In genomic region chr12:32118806-32119205, GRCh38 we compare ENCODE assay signal across 20 cellular contexts. TPM values are rescaled to one million over a fixed set of nuclear protein-coding genes. Genes with fewer than 3 reads are reported as not detected.
DNase-seq lines count a peak whose midpoint lies in the region; ATAC-seq and TF ChIP-seq lines count a peak whose summit lies in the region.
"Had no signal": no experiment of that assay in that cellular context is flagged by ENCODE, and none has a peak within 500 bp of the region (broad histone marks: within the 10 kb centered on the region; RNA-seq: fewer than 3 reads in every experiment).

No MANE protein-coding gene starts in this region.

- peak overlapping the region; percentile 75 for H4K91ac ChIP-seq in mesenchymal stem cell (ENCODE audit: low read length)

- H3K14ac ChIP-seq in mesenchymal stem cell (ENCODE audit: low read length in 2 of 2): no peak overlapping the region

- no peak overlapping the region for H3K18ac ChIP-seq in mesenchymal stem cell (ENCODE audit: low read depth in 1 of 2, low read length in 2 of 2)

- peaks cover 59% of the 10 kb centered on the region for H3K4me1 ChIP-seq in GM23248 (ENCODE audit: insufficient read depth)
- peaks cover 45% of the 10 kb centered on the region for H3K4me1 ChIP-seq in HUES48 (ENCODE audit: control insufficient read depth, insufficient read depth, low read length)
- peaks cover 11% of the 10 kb centered on the region for H3K4me1 ChIP-seq in mesenchymal stem cell (ENCODE audit: control insufficient read depth, insufficient read depth, low read depth, low read length)

- peaks cover 9% of the 10 kb centered on the region for H3K79me1 ChIP-seq in mesenchymal stem cell (replicated peaks; ENCODE audit: low read length, poor library complexity, severe bottlenecking)

- H3K4ac ChIP-seq in mesenchymal stem cell (ENCODE audit: low read depth in 1 of 2, low read length in 2 of 2): no peak overlapping the region

- H2BK120ac ChIP-seq in mesenchymal stem cell (ENCODE audit: low read depth, low read length): peak overlapping the region; percentile 34

- H3K9me3 ChIP-seq in GM23248 (ENCODE audit: low read depth) (no peaks in the 10 kb centered on the region), HUES48 (ENCODE audit: control insufficient read depth, insufficient read depth, low read length) (no peaks in the 10 kb centered on the region), mesenchymal stem cell (ENCODE audit: control insufficient read depth, low read length) (no peaks in the 10 kb centered on the region)
- H3K9me3 ChIP-seq: MG63 had no signal

- H2AFZ ChIP-seq in GM23248 (no peak overlapping the region), mesenchymal stem cell (ENCODE audit: low read depth, low read length) (no peak overlapping the region)

- no peak for ATAC-seq in GM18511 (IDR thresholded peaks at IDR 0.05; ENCODE audit: unreplicated experiment)
- ATAC-seq: Right ventricle myocardium inferior had no signal

- in situ Hi-C loops in GM23248 (cut with MboI): no loop called here

- no peak overlapping the region for H2BK5ac ChIP-seq in mesenchymal stem cell (ENCODE audit: low read depth, low read length, poor library complexity, severe bottlenecking)

- WGBS in GM23248 (ENCODE audit: low coverage in 1 of 2, low lambda C conversion rate in 2 of 2, missing lambda C conversion rate in 2 of 2), 2 experiments: 75 to 76% methylated on average over 5 of the region's 5 CpGs
- 97% methylated on average over 5 of the region's 5 CpGs for WGBS in mesenchymal stem cell

- no peak for TF ChIP-seq CTCF in GM20000 (IDR thresholded peaks at IDR 0.05; ENCODE audit: extremely low read depth, missing control alignments)

- H3F3A ChIP-seq in GM23248 (ENCODE audit: insufficient read depth): peaks cover 45% of the 10 kb centered on the region

- DNase-seq in GM23248 (peak; percentile 47), astrocyte of the hippocampus (ENCODE audit: low read depth, low spot score) (peak; percentile 36), mesenchymal stem cell (no peak), SW 1271 (lab: John Stamatoyannopoulos, UW) (no peak), caudate nucleus (lab: John Stamatoyannopoulos, UW) (no peak), GM20000 (ENCODE audit: low spot score) (no peak)
- DNase-seq: COR-L47; GDM1; GOT3; Karpas-422; MG63; NCI-H1092; NCI-H1436 treated with DMSO at 0.1 percent for 48 hours; NCI-H2029; NCI-H2171 treated with DMSO at 0.1 percent for 48 hours; NCI-H748 treated with DMSO at 0.1 percent for 48 hours; NK-92 treated with Interleukin-12 subunit alpha and Interleukin-12 subunit beta, amount 100 ng/mL, for 24 hours had no signal

- H3K9me2 ChIP-seq in GM23248 (ENCODE audit: insufficient read depth): no peaks in the 10 kb centered on the region

- H4K20me1 ChIP-seq in GM23248 (ENCODE audit: insufficient read depth): no peaks in the 10 kb centered on the region

- peak overlapping the region; percentile 75 for H4K8ac ChIP-seq in mesenchymal stem cell (ENCODE audit: low read length)

- H3K36me3 ChIP-seq in GM23248 (ENCODE audit: low read depth) (no peaks in the 10 kb centered on the region), HUES48 (ENCODE audit: control insufficient read depth, insufficient read depth, low read length) (no peaks in the 10 kb centered on the region; the same call in none of the 2 replicates), mesenchymal stem cell (ENCODE audit: control insufficient read depth in 1 of 2, insufficient read depth in 2 of 2, low read depth in 1 of 2, low read length in 2 of 2) (peaks cover 0 to 15% of the 10 kb centered on the region in 2 experiments)

- no peaks in the 10 kb centered on the region for H3K27me3 ChIP-seq in GM23248 (replicated peaks; ENCODE audit: insufficient read depth)
- no peaks in the 10 kb centered on the region for H3K27me3 ChIP-seq in HUES48 (ENCODE audit: control insufficient read depth, insufficient read depth, low read length)
- H3K27me3 ChIP-seq in mesenchymal stem cell (ENCODE audit: control insufficient read depth in 1 of 2, insufficient read depth in 1 of 2, low read length in 2 of 2): no peaks in the 10 kb centered on the region
- H3K27me3 ChIP-seq: MG63 had no signal

- H3K4me2 ChIP-seq in GM23248 (ENCODE audit: unreplicated experiment): no peak overlapping the region
- no peak overlapping the region for H3K4me2 ChIP-seq in mesenchymal stem cell (ENCODE audit: low read length, poor library complexity, severe bottlenecking)

- H3K27ac ChIP-seq in GM23248 (peak overlapping the region; percentile 46), HUES48 (ENCODE audit: low read depth, low read length) (peak overlapping the region; percentile 95), mesenchymal stem cell (ENCODE audit: low read length, poor library complexity, severe bottlenecking) (no peak overlapping the region), caudate nucleus (ENCODE audit: low read depth, low read length) (no peak overlapping the region)

- H2AK5ac ChIP-seq in mesenchymal stem cell (ENCODE audit: low read length, severe bottlenecking): peak overlapping the region; percentile 4

- H3K9ac ChIP-seq in GM23248 (no peak overlapping the region), HUES48 (ENCODE audit: low read depth, low read length) (no peak overlapping the region), mesenchymal stem cell (ENCODE audit: low read length) (no peak overlapping the region)

- no peak overlapping the region for H2BK12ac ChIP-seq in mesenchymal stem cell (ENCODE audit: low read length in 2 of 2)

- H3K79me2 ChIP-seq in GM23248 (ENCODE audit: insufficient read depth): peaks cover 85% of the 10 kb centered on the region

- no peak overlapping the region for H2BK15ac ChIP-seq in mesenchymal stem cell (ENCODE audit: low read depth, poor library complexity, severe bottlenecking)

- H3K4me3 ChIP-seq in GM23248 (no peak overlapping the region), HUES48 (ENCODE audit: low read depth, low read length) (no peak overlapping the region), mesenchymal stem cell (ENCODE audit: insufficient read depth in 1 of 2, low read depth in 1 of 2, low read length in 2 of 2) (no peak overlapping the region)
- H3K4me3 ChIP-seq: MG63 had no signal

- no peak overlapping the region for H3K23ac ChIP-seq in mesenchymal stem cell (ENCODE audit: low read length in 2 of 2)

RNA-seq across cellular contexts. Expression of gene BICD1, which starts 12.2 kb away (rescaled TPM):
- 9.7 and 18.7 TPM in 2 replicates for total RNA-seq in GM23248 (2014; rRNA removed; shearing (Covaris generic))
- 19.9 and 20.6 TPM in 2 replicates for polyA plus RNA-seq in GM23248 (2016; fragmentation: Nextera tagmentation; extraction: Ambion mirVana)
- polyA plus RNA-seq in mesenchymal stem cell (2013, experiment 1 of 2): 12.2 TPM
- polyA plus RNA-seq in mesenchymal stem cell (2013, experiment 2 of 2): 11.8 TPM

Comparison
In these comparisons a context has a peak if more than half of its experiments do, and no peak if none do; other contexts are left out.
1. DNase-seq: peak in GM23248 (single experiment) and astrocyte of the hippocampus (single experiment); none in mesenchymal stem cell (single experiment), SW 1271 (0 of 2), caudate nucleus (0 of 61) and GM20000 (single experiment).
2. H3K27ac ChIP-seq: peak in GM23248 (single experiment) and HUES48 (single experiment); none in mesenchymal stem cell (single experiment) and caudate nucleus (single experiment).